In genomic region chr4:110596431-110596830, GRCh38 we compare ENCODE assay signal across 2 cellular contexts.
TF ChIP-seq lines count a peak whose summit lies in the region.

No MANE protein-coding gene starts in this region.

TF ChIP-seq in HEK293, 187 proteins besides CTCF, POLR2A, EP300 and RAD21:
- TF ChIP-seq GLIS2 (tag by site-specific recombination; IDR thresholded peaks at IDR 0.05): no peak
- peak; percentile 17 for TF ChIP-seq SETDB1 (IDR thresholded peaks at IDR 0.05; ENCODE audit: insufficient read length, low read length)

TF ChIP-seq in K562, 482 proteins besides CTCF, POLR2A, EP300 and RAD21:
- TF ChIP-seq ZNF584 (CRISPR knock-in tag; IDR thresholded peaks at IDR 0.05; ENCODE audit: low read depth) (peak; percentile 96), NFRKB (IDR thresholded peaks at IDR 0.05; ENCODE audit: low read depth) (no peak)
